Comparison of ENCODE assay signal across 29 cellular contexts in the genomic region with DNA sequence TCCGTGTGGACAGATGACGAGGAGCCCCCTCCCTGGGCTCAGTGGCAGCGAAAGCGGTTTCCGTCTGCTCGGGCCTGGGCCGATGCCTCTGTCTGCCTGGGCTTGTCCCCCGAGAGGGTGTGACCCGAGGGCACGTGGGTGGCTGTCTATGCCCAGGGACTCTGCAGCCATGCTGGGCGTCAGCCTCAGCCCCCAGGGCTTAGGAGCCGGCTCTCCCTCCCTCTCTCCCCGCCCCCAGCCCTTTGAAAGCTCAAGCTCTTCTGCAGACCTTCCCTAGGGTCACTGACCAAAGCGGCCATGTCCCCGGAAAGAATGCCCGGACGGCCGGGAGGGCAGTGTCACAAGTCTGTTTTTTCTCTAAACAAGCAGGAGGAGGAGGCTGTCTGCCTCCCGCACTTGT. TPM values are rescaled to one million over a fixed set of nuclear protein-coding genes. Genes with fewer than 3 reads are reported as not detected.
A peak's percentile ranks its signal among the peaks of the same experiment; 100 is the strongest.
DNase-seq lines count a peak whose midpoint lies in the region; ATAC-seq, FAIRE-seq and TF ChIP-seq lines count a peak whose summit lies in the region.
"Had no signal": no experiment of that assay in that cellular context is flagged by ENCODE, and none has a peak within 500 bp of the region (broad histone marks: within the 10 kb centered on the region; RNA-seq: fewer than 3 reads in every experiment).

No MANE protein-coding gene starts in this region.

- in situ Hi-C loops in IMR-90 (cut with MboI; ENCODE audit: low sequenced_read_pairs) = no loop called here

- no peak overlapping the region for H2BK120ac ChIP-seq in IMR-90 (ENCODE audit: low read depth, low read length)
- no peak overlapping the region for H2BK120ac ChIP-seq in H1 (replicated peaks; ENCODE audit: low read depth, low read length)

- CTCF ChIA-PET in IMR-90 (lab: Yijun Ruan, JAX) = no interaction called here
- CTCF ChIA-PET in H1 (lab: Charles Lee; ENCODE audit: partially characterized antibody) = interaction anchor here (0.8 to 6.7 kb wide), 7 partner anchors 10 to 269 kb away, joined by 3 to 35 read pairs (median 4); no protein-coding TSS in a partner anchor

- H2BK5ac ChIP-seq in IMR-90 (ENCODE audit: low read depth, low read length, poor library complexity, severe bottlenecking) (no peak overlapping the region), H1 (ENCODE audit: low read depth, low read length) (no peak overlapping the region)

- ATAC-seq in IMR-90 (ENCODE audit: low read depth) (no peak), HG03439 (IDR thresholded peaks at IDR 0.05; ENCODE audit: unreplicated experiment) (no peak)
- ATAC-seq: lower lobe of right lung, right cardiac atrium, Right ventricle myocardium inferior, WTC11 had no signal

- H2BK12ac ChIP-seq in H1 (ENCODE audit: low read depth, low read length) = no peak overlapping the region

- H3K79me2 ChIP-seq in H1 (ENCODE audit: control insufficient read depth in 1 of 2, insufficient read depth in 2 of 2, low read length in 2 of 2) (no peaks in the 10 kb centered on the region), hepatocyte (peaks cover 22% of the 10 kb centered on the region)

- dilution Hi-C loops in IMR-90 (cut with HindIII; ENCODE audit: low sequenced_read_pairs, unreplicated experiment) = no loop called here

- H3K4me3 ChIP-seq in IMR-90 (ENCODE audit: insufficient read depth, low read depth, low read length) = no peak overlapping the region
- H3K4me3 ChIP-seq in H1 (ENCODE audit: extremely low read depth in 1 of 4, insufficient read depth in 2 of 4, low read depth in 3 of 4, low read length in 4 of 4) = no peak overlapping the region
- H3K4me3 ChIP-seq in spleen = peak overlapping the region in 1 of 8 donors; percentile 11
- H3K4me3 ChIP-seq in hepatocyte = no peak overlapping the region
- H3K4me3 ChIP-seq: lower lobe of right lung, ovary, uterus had no signal

- H3K56ac ChIP-seq in IMR-90 (ENCODE audit: extremely low read depth, insufficient read depth, low read length) = no peak overlapping the region
- no peak overlapping the region for H3K56ac ChIP-seq in H1 (replicated peaks; ENCODE audit: insufficient read length, low read depth, low read length)

- H3K27me3 ChIP-seq in IMR-90 (ENCODE audit: control insufficient read depth, insufficient read depth, low read length) (no peaks in the 10 kb centered on the region), H1 (replicated peaks in 1 of 4; ENCODE audit: control insufficient read depth in 3 of 4, extremely low read depth in 1 of 4, insufficient read depth in 3 of 4, low read length in 3 of 4) (no peaks in the 10 kb centered on the region), spleen (replicated peaks in 1 of 7) (no peaks in the 10 kb centered on the region), hepatocyte (no peaks in the 10 kb centered on the region)
- H3K27me3 ChIP-seq: brain microvascular endothelial cell, ovary, uterus had no signal

- H2AK5ac ChIP-seq in IMR-90 (ENCODE audit: low read depth, low read length) (no peak overlapping the region), H1 (ENCODE audit: low read depth, low read length) (no peak overlapping the region)

- 91% methylated on average over 7 of the region's 19 CpGs; no CpG with 5 or more reads in 1 of the 2 experiments for WGBS in IMR-90 (ENCODE audit: extremely low coverage in 2 of 2, insufficient read length in 1 of 2), 2 experiments
- 91% methylated on average over 17 of the region's 19 CpGs; no CpG with 5 or more reads in 1 of the 2 experiments for WGBS in H1 (ENCODE audit: extremely low coverage in 1 of 2, insufficient coverage in 1 of 2, insufficient read length in 1 of 2, insufficient replicate concordance in 2 of 2, low coverage in 1 of 2, low lambda C conversion rate in 2 of 2, missing lambda C conversion rate in 1 of 2), 2 experiments
- WGBS in spleen, 5 donors = 69 to 85% (median 77%) methylated on average over 4 to 19 of the region's 19 CpGs
- WGBS in hepatocyte (ENCODE audit: low lambda C conversion rate, missing lambda C conversion rate) = 66% methylated on average over 19 of the region's 19 CpGs

- H3K4me2 ChIP-seq in IMR-90 (ENCODE audit: low read depth, low read length) (no peak overlapping the region), H1 (ENCODE audit: insufficient read depth in 1 of 2, low read depth in 2 of 2, low read length in 2 of 2) (no peak overlapping the region), hepatocyte (no peak overlapping the region)

- H3K79me1 ChIP-seq in IMR-90 (ENCODE audit: low read depth in 1 of 2, low read length in 2 of 2) = peaks cover 0 to 60% of the 10 kb centered on the region in 2 experiments
- H3K79me1 ChIP-seq in H1 (ENCODE audit: low read depth, low read length) = no peaks in the 10 kb centered on the region

- H2AK9ac ChIP-seq in IMR-90 (replicated peaks; ENCODE audit: low read depth, low read length, poor library complexity) = peak overlapping the region; percentile 26

- peaks cover under 1% of the 10 kb centered on the region; the same call in 1 of the 2 replicates for H3K9me1 ChIP-seq in IMR-90 (ENCODE audit: insufficient read depth, low read length)

- H3K9me2 ChIP-seq in hepatocyte (replicated peaks; ENCODE audit: insufficient read depth) = no peaks in the 10 kb centered on the region

- no peak for TF ChIP-seq EP300 in H1 (IDR thresholded peaks at IDR 0.05; ENCODE audit: borderline replicate concordance in 1 of 2, low read depth in 2 of 2, low read length in 2 of 2)

- POLR2A ChIA-PET in IMR-90 (lab: Charles Lee; ENCODE audit: unreplicated experiment) = interaction anchor here (0.6 kb wide), 1 partner anchor 15 kb away, joined by 11 read pairs; no protein-coding TSS in a partner anchor
- POLR2A ChIA-PET in H1 (lab: Charles Lee; ENCODE audit: partially characterized antibody) = interaction anchor here (0.7 to 0.8 kb wide), 3 partner anchors 9 to 20 kb away, joined by 3 read pairs; no protein-coding TSS in a partner anchor

- H3K36me3 ChIP-seq in IMR-90 (ENCODE audit: control insufficient read depth, insufficient read depth, low read length) (peaks cover 4% of the 10 kb centered on the region; the same call in 1 of the 2 replicates), H1 (ENCODE audit: control insufficient read depth in 2 of 4, insufficient read depth in 4 of 4, low read length in 3 of 4) (no peaks in the 10 kb centered on the region), spleen (peaks cover 0 to 36% (median 6%) of the 10 kb centered on the region in 6 donors), hepatocyte (replicated peaks; ENCODE audit: insufficient read depth, low read depth) (no peaks in the 10 kb centered on the region)
- H3K36me3 ChIP-seq: ovary, uterus had no signal

- no peaks in the 10 kb centered on the region for H3K9me3 ChIP-seq in IMR-90 (ENCODE audit: control insufficient read depth, insufficient read depth, low read length)
- no peaks in the 10 kb centered on the region for H3K9me3 ChIP-seq in H1 (ENCODE audit: insufficient read depth in 2 of 2, low read depth in 1 of 2, low read length in 1 of 2)
- no peaks in the 10 kb centered on the region for H3K9me3 ChIP-seq in spleen
- H3K9me3 ChIP-seq in hepatocyte (ENCODE audit: low read depth) = no peaks in the 10 kb centered on the region
- H3K9me3 ChIP-seq: lower lobe of right lung, ovary, uterus had no signal

- no peak overlapping the region for H2BK15ac ChIP-seq in IMR-90 (ENCODE audit: low read depth, low read length)
- no peak overlapping the region for H2BK15ac ChIP-seq in H1 (ENCODE audit: low read length)

- H3K23me2 ChIP-seq in H1 (ENCODE audit: low read depth, low read length) = 0 out of 2 replicates have a peak, but pooled peaks cover 2% of the 10 kb centered on the region

- H4K5ac ChIP-seq in IMR-90 (ENCODE audit: low read depth, low read length) (no peak overlapping the region), H1 (ENCODE audit: insufficient read length, low read depth, low read length) (no peak overlapping the region)

- BruUV-seq in IMR-90 (replicated peaks; lab: Mats Ljungman, UMichigan) = no TSS peak

- TF ChIP-seq CTCF in IMR-90 (conservative IDR thresholded peaks at IDR 0.05; ENCODE audit: low read depth, low read length) (no peak), H1 (IDR thresholded peaks at IDR 0.05; ENCODE audit: control extremely low read depth in 1 of 3, insufficient read depth in 1 of 3, low read depth in 1 of 3, low read length in 3 of 3) (no peak), spleen (IDR thresholded peaks at IDR 0.05 in 8 of 11, conservative IDR thresholded peaks at IDR 0.05 in 3 of 11) (no peak), hepatocyte (IDR thresholded peaks at IDR 0.05; ENCODE audit: poor library complexity) (no peak)

- TF ChIP-seq RAD21 in IMR-90 (IDR thresholded peaks at IDR 0.05; ENCODE audit: low read length) (no peak), H1 (IDR thresholded peaks at IDR 0.05 in 1 of 2, conservative IDR thresholded peaks at IDR 0.05 in 1 of 2; ENCODE audit: low read depth in 2 of 2, low read length in 2 of 2) (no peak)

- H3K4me1 ChIP-seq in IMR-90 (ENCODE audit: control insufficient read depth, insufficient read depth, low read length) (peaks cover 35% of the 10 kb centered on the region), H1 (replicated peaks in 1 of 4; ENCODE audit: control insufficient read depth in 3 of 4, insufficient read depth in 4 of 4, low read length in 3 of 4) (peaks cover 0 to 7% (median under 1%) of the 10 kb centered on the region in 4 experiments; a peak in 4 of 7 replicates), spleen (peaks cover 0 to 100% (median 56%) of the 10 kb centered on the region in 6 donors), hepatocyte (ENCODE audit: insufficient read depth) (peaks cover 11% of the 10 kb centered on the region)
- H3K4me1 ChIP-seq: uterus had no signal

- H3K9ac ChIP-seq in IMR-90 (ENCODE audit: low read depth, low read length) = no peak overlapping the region
- no peak overlapping the region for H3K9ac ChIP-seq in H1 (replicated peaks in 1 of 4; ENCODE audit: extremely low read depth in 1 of 4, low read depth in 3 of 4, low read length in 3 of 4)

- H3K18ac ChIP-seq in IMR-90 (ENCODE audit: low read depth, low read length) (no peak overlapping the region), H1 (ENCODE audit: extremely low read depth, low read length) (no peak overlapping the region)

- H2AFZ ChIP-seq in IMR-90 (replicated peaks; ENCODE audit: low read length, poor library complexity) (no peak overlapping the region), H1 (ENCODE audit: low read length) (no peak overlapping the region), hepatocyte (no peak overlapping the region)

- no peak overlapping the region for H3K4ac ChIP-seq in IMR-90 (ENCODE audit: low read depth, low read length)
- no peak overlapping the region for H3K4ac ChIP-seq in H1 (replicated peaks; ENCODE audit: insufficient read length, low read depth, low read length)

- peaks cover 28% of the 10 kb centered on the region for H4K20me1 ChIP-seq in IMR-90 (ENCODE audit: insufficient read depth, low read length)
- no peaks in the 10 kb centered on the region for H4K20me1 ChIP-seq in H1 (replicated peaks in 1 of 2; ENCODE audit: control insufficient read depth in 1 of 2, insufficient read depth in 2 of 2, low read length in 2 of 2)
- H4K20me1 ChIP-seq in hepatocyte (ENCODE audit: insufficient read depth, poor library complexity, severe bottlenecking) = no peaks in the 10 kb centered on the region

- no peak for DNase-seq in IMR-90
- no peak for DNase-seq in H1 (ENCODE audit: low read depth in 1 of 2, low spot score in 2 of 2)
- peak; percentile 27 for DNase-seq in medulla oblongata (ENCODE audit: extremely low spot score)
- no peak for DNase-seq in spleen
- DNase-seq in midbrain (lab: John Stamatoyannopoulos, UW) = no peak
- no peak for DNase-seq in HT-29 (ENCODE audit: low spot score)
- DNase-seq in hepatocyte (ENCODE audit: low spot score) = no peak
- DNase-seq: activated CD4-positive, alpha-beta T cell treated with anti-CD3 and anti-CD28 coated beads, Interleukin-2, amount 50 U/mL, for 4 hours; activated effector memory CD4-positive, alpha-beta T cell treated with Interleukin-2 at 50 U/mL for 16 hours; brain microvascular endothelial cell; EL; immature natural killer cell; Karpas-422; lower lobe of right lung; MV-4-11; NCI-H1694; NCI-H2171 treated with DMSO at 0.1 percent for 48 hours; NCI-H526 treated with DMSO at 0.1 percent for 48 hours; ovary; right cardiac atrium; stimulated activated CD4-positive, alpha-beta T cell treated with anti-CD3 and anti-CD28 coated beads, Interleukin-15, amount 100 ng/mL, for 24 hours; stimulated activated CD8-positive, alpha-beta memory T cell treated with anti-CD3 and anti-CD28 coated beads, Interleukin-4, amount 100 ng/mL, for 48 hours; T1000; uterus had no signal

- H3K23ac ChIP-seq in IMR-90 (ENCODE audit: low read depth, low read length) (no peak overlapping the region), H1 (ENCODE audit: insufficient read length) (no peak overlapping the region)

- intact Hi-C loops in IMR-90 (cut with micrococcal nuclease) = no loop called here
- intact Hi-C loops in spleen (cut with DNase I; ENCODE audit: low total_unique reads) = no loop called here

- H4K8ac ChIP-seq in IMR-90 (ENCODE audit: low read depth in 2 of 2, low read length in 2 of 2) = no peak overlapping the region
- H4K8ac ChIP-seq in H1 (ENCODE audit: extremely low read depth, insufficient read depth, low read length) = 0 out of 2 replicates have a peak overlapping the region, but pooled peaks have one; percentile 48

- no peak for FAIRE-seq in H1 (lab: Jason Lieb, UNC)
- FAIRE-seq: D721Med, H54 had no signal

- H4K91ac ChIP-seq in IMR-90 (ENCODE audit: insufficient read depth, low read depth, low read length) = no peak overlapping the region
- H4K91ac ChIP-seq in H1 (replicated peaks; ENCODE audit: insufficient read length, low read length) = no peak overlapping the region

- H3K27ac ChIP-seq in IMR-90 (ENCODE audit: insufficient read depth, low read length) = no peak overlapping the region
- no peak overlapping the region for H3K27ac ChIP-seq in H1 (ENCODE audit: low read depth, low read length)
- peak overlapping the region in 6 of 8 donors; percentile 46 to 88 (median 84) for H3K27ac ChIP-seq in spleen
- H3K27ac ChIP-seq in hepatocyte = no peak overlapping the region
- H3K27ac ChIP-seq: brain microvascular endothelial cell, lower lobe of right lung, ovary, uterus had no signal

- H3K14ac ChIP-seq in IMR-90 (replicated peaks; ENCODE audit: low read depth, low read length) (no peak overlapping the region), H1 (ENCODE audit: insufficient read length) (no peak overlapping the region)

- TF ChIP-seq POLR2A in IMR-90 (IDR thresholded peaks at IDR 0.05; ENCODE audit: low read depth, low read length) (no peak), H1 (IDR thresholded peaks at IDR 0.05; ENCODE audit: control extremely low read depth in 1 of 2, low read depth in 2 of 2, low read length in 2 of 2) (no peak), spleen (IDR thresholded peaks at IDR 0.05) (no peak)

- H2BK20ac ChIP-seq in IMR-90 (ENCODE audit: low read depth, low read length) (no peak overlapping the region), H1 (ENCODE audit: low read length) (no peak overlapping the region)

RNA-seq across cellular contexts. Expression of a gene that starts 7.1 kb away (rescaled TPM):
- total RNA-seq in IMR-90 (2012; rRNA removed) = 6.1 and 6.6 TPM in 2 replicates
- polyA plus RNA-seq in IMR-90 (2012; rRNA removed) = 34.1 and 37.2 TPM in 2 replicates
- polyA plus RNA-seq in IMR-90 (2012; cell fraction: cytosol; rRNA removed) = 14.3 and 22.8 TPM in 2 replicates
- polyA plus RNA-seq in IMR-90 (2012; cell fraction: nucleus; rRNA removed; ENCODE audit: low replicate concordance) = 294 and 597 TPM in 2 replicates
- 7.7 and 8.5 TPM in 2 replicates for total RNA-seq in H1 (2021; fragmentation: NEBNext Ultra II Directional; extraction: Animal tissue kit (Norgen Biotek cat#: 25700))
- polyA plus RNA-seq in H1 (2011; rRNA removed) = 5.3 and 7.4 TPM in 2 replicates
- 7.2 TPM for polyA plus RNA-seq in H1 (2011; cell fraction: cytosol; rRNA removed)
- polyA plus RNA-seq in H1 (2011; cell fraction: nucleus; rRNA removed) = 64.5 TPM
- 4.7 to 12.0 TPM (median 11.0 TPM) in 4 replicates for polyA plus RNA-seq in H1 (2012, experiment 1 of 2)
- polyA plus RNA-seq in H1 (2012, experiment 2 of 2) = 4.4 TPM
- 8.1 TPM for polyA plus RNA-seq in H1 (2013, experiment 1 of 2)
- polyA plus RNA-seq in H1 (2013, experiment 2 of 2) = 6.8 TPM
- polyA minus RNA-seq in H1 (2011; rRNA and poly(A)+ RNA removed) = 8.8 and 9.6 TPM in 2 replicates
- 5.7 TPM for polyA minus RNA-seq in H1 (2011; cell fraction: cytosol; rRNA and poly(A)+ RNA removed)
- 14.6 TPM for polyA minus RNA-seq in H1 (2011; cell fraction: nucleus; rRNA and poly(A)+ RNA removed)
- 100 to 1,000 TPM in 3 of 7 donors, 10 to 100 TPM in 4; 36.3 to 182 (median 75.8) TPM for total RNA-seq in spleen
- polyA plus RNA-seq in spleen = 100 to 1,000 TPM in 2 of 3 donors, 10 to 100 TPM in 1; 74.1 to 361 (median 307) TPM
- 151 and 155 TPM in 2 replicates for total RNA-seq in HT-29 (2014; rRNA removed; shearing (Covaris generic))
- total RNA-seq in hepatocyte = 9.8 and 16.4 TPM in 2 replicates
- 28.2 and 34.5 TPM in 2 replicates for polyA plus RNA-seq in hepatocyte

RNA-seq across cellular contexts. Expression of a gene that starts 52.0 kb away (rescaled TPM):
- total RNA-seq in IMR-90 (2012; rRNA removed) (9.3 and 10.0 TPM in 2 replicates), spleen (10 to 100 TPM; 47.3 to 95.7 (median 79.0) TPM), hepatocyte (15.5 and 30.0 TPM in 2 replicates)
- polyA plus RNA-seq in IMR-90 (2012; rRNA removed) (40.1 and 47.1 TPM in 2 replicates), H1 (2011; rRNA removed) (76.9 and 115 TPM in 2 replicates), spleen (100 to 1,000 TPM in 1 of 3 donors, 10 to 100 TPM in 2; 51.4 to 126 (median 80.3) TPM), hepatocyte (53.6 and 57.3 TPM in 2 replicates)
- polyA plus RNA-seq in IMR-90 (2012; cell fraction: cytosol; rRNA removed) = 32.2 and 35.8 TPM in 2 replicates
- polyA plus RNA-seq in IMR-90 (2012; cell fraction: nucleus; rRNA removed; ENCODE audit: low replicate concordance) = 80.3 and 296 TPM in 2 replicates
- 104 and 116 TPM in 2 replicates for total RNA-seq in H1 (2021; fragmentation: NEBNext Ultra II Directional; extraction: Animal tissue kit (Norgen Biotek cat#: 25700))
- 49.6 TPM for polyA plus RNA-seq in H1 (2011; cell fraction: cytosol; rRNA removed)
- polyA plus RNA-seq in H1 (2011; cell fraction: nucleus; rRNA removed) = 250 TPM
- polyA plus RNA-seq in H1 (2012, experiment 1 of 2) = 41.9 to 92.6 TPM (median 87.4 TPM) in 4 replicates
- polyA plus RNA-seq in H1 (2012, experiment 2 of 2) = 126 TPM
- polyA plus RNA-seq in H1 (2013, experiment 1 of 2) = 56.2 TPM
- polyA plus RNA-seq in H1 (2013, experiment 2 of 2) = 50.8 TPM
- polyA minus RNA-seq in H1 (2011; rRNA and poly(A)+ RNA removed) = 37.2 and 46.1 TPM in 2 replicates
- 61.9 TPM for polyA minus RNA-seq in H1 (2011; cell fraction: cytosol; rRNA and poly(A)+ RNA removed)
- polyA minus RNA-seq in H1 (2011; cell fraction: nucleus; rRNA and poly(A)+ RNA removed) = 96.2 TPM
- total RNA-seq in HT-29 (2014; rRNA removed; shearing (Covaris generic)) = 117 and 141 TPM in 2 replicates

Comparison
In these comparisons a context has a peak if more than half of its experiments do, and no peak if none do; other contexts are left out.
1. H3K27ac ChIP-seq: peak in spleen (6 of 8); none in IMR-90 (single experiment), H1 (single experiment) and hepatocyte (single experiment).